In the genomic region with DNA sequence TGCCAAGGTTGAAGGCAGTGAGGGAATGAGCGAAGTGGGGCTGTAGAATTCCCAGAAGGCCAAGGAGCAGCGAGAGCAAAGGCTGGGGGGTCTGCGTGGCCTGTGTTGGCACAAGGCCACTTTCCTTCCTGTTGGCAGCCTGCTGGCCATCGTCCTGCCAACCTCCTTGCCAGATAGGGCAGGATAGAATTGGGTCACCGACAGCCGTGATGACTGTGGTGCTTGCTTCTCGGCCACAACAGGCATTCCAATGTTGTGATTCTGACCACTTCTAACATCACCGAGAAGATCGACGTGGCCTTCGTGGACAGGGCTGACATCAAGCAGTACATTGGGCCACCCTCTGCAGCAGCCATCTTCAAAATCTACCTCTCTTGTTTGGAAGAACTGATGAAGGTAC, we compare ENCODE assay signal across 14 cellular contexts. TPM values are rescaled to one million over a fixed set of nuclear protein-coding genes. Genes with fewer than 3 reads are reported as not detected.
DNase-seq lines count a peak whose midpoint lies in the region; ATAC-seq, FAIRE-seq and TF ChIP-seq lines count a peak whose summit lies in the region.
"Had no signal": no experiment of that assay in that cellular context is flagged by ENCODE, and none has a peak within 500 bp of the region (broad histone marks: within the 10 kb centered on the region; RNA-seq: fewer than 3 reads in every experiment).

No MANE protein-coding gene starts in this region.

- no peaks in the 10 kb centered on the region for H3K27me3 Mint-ChIP-seq in chondrocyte (ENCODE audit: low read depth)
- H3K27me3 Mint-ChIP-seq: CD4-positive, alpha-beta T cell; memory B cell had no signal

- H3K36me3 Mint-ChIP-seq in chondrocyte (ENCODE audit: low read depth) = peaks cover 14% of the 10 kb centered on the region

- peak overlapping the region; percentile 22 for H3K27ac Mint-ChIP-seq in chondrocyte (ENCODE audit: unreplicated experiment)

- no peak for ATAC-seq in GM18498 (IDR thresholded peaks at IDR 0.05; ENCODE audit: unreplicated experiment)

- no peaks in the 10 kb centered on the region for H3K9me3 Mint-ChIP-seq in chondrocyte (ENCODE audit: low read depth)
- H3K9me3 Mint-ChIP-seq: CD4-positive, alpha-beta T cell; memory B cell; T-helper 1 cell treated with Interleukin-12 subunit alpha and Interleukin-12 subunit beta and Interleukin-4 antibody, amounts not matched to agents 30 μg/mL and 1 μg/mL, for 36 hours had no signal

- peak; percentile 49 for DNase-seq in G401 (ENCODE audit: low spot score)
- peak; percentile 98 for DNase-seq in RCC 7860 (ENCODE audit: low spot score)
- no peak for DNase-seq in chondrocyte (ENCODE audit: low spot score)
- peak; percentile 37 for DNase-seq in non-pigmented ciliary epithelial cell (ENCODE audit: low read depth)
- no peak for DNase-seq in COLO829 (ENCODE audit: low spot score)
- DNase-seq in NCI-H1092 treated with DMSO at 0.1 percent for 48 hours (lab: John Stamatoyannopoulos, UW) = no peak
- no peak for DNase-seq in NCI-H1048 (lab: John Stamatoyannopoulos, UW)
- DNase-seq: activated CD8-positive, alpha-beta memory T cell treated with anti-CD3 and anti-CD28 coated beads for 24 hours; NK-92 treated with Interleukin-12 subunit alpha and Interleukin-12 subunit beta, amount 100 ng/mL, for 24 hours; stimulated activated CD4-positive, alpha-beta T cell treated with anti-CD3 and anti-CD28 coated beads, Interleukin-1b, Interleukin-23, amount 100 ng/mL, for 48 hours had no signal

- peak; percentile 94 for FAIRE-seq in RCC 7860 (lab: Jason Lieb, UNC)

- peaks cover 3% of the 10 kb centered on the region for H3K4me1 Mint-ChIP-seq in chondrocyte (ENCODE audit: low read depth)
- H3K4me1 Mint-ChIP-seq: memory B cell had no signal

- TF ChIP-seq CTCF in chondrocyte (IDR thresholded peaks at IDR 0.05) = no peak

- no peak overlapping the region for H3K4me3 Mint-ChIP-seq in chondrocyte (ENCODE audit: unreplicated experiment)
- H3K4me3 Mint-ChIP-seq: memory B cell; T-helper 1 cell treated with Interleukin-12 subunit alpha and Interleukin-12 subunit beta and Interleukin-4 antibody, amounts not matched to agents 30 μg/mL and 1 μg/mL, for 36 hours had no signal

- in situ Hi-C loops in G401 (cut with HindIII; ENCODE audit: low sequenced_read_pairs) = loop anchor here (25.0 kb wide), 1 partner anchor 249 kb away; no protein-coding TSS in a partner anchor

RNA-seq across cellular contexts. Expression of gene TRIP13, which starts 18.9 kb away (rescaled TPM):
- 61.0 and 67.2 TPM in 2 replicates for total RNA-seq in G401 (2014; rRNA removed; shearing (Covaris generic))
- total RNA-seq in chondrocyte = 4.9 to 8.1 TPM (median 6.4 TPM) in 3 replicates

RNA-seq across cellular contexts. Expression of gene BRD9, which starts 19.0 kb away (rescaled TPM):
- 47.8 and 68.7 TPM in 2 replicates for total RNA-seq in G401 (2014; rRNA removed; shearing (Covaris generic))
- total RNA-seq in chondrocyte = 26.5 to 30.4 TPM (median 30.1 TPM) in 3 replicates

Comparison
In these comparisons a context has a peak if more than half of its experiments do, and no peak if none do; other contexts are left out.
1. DNase-seq: peak in G401 (single experiment), RCC 7860 (single experiment) and non-pigmented ciliary epithelial cell (single experiment); none in chondrocyte (single experiment), COLO829 (single experiment), NCI-H1092 treated with DMSO at 0.1 percent for 48 hours (single experiment) and NCI-H1048 (single experiment).